Comparison of ENCODE assay signal across 23 cellular contexts in genomic region chrX:8033175-8033574, GRCh38.
DNase-seq lines count a peak whose midpoint lies in the region; ATAC-seq and TF ChIP-seq lines count a peak whose summit lies in the region.
"Had no signal": no experiment of that assay in that cellular context is flagged by ENCODE, and none has a peak within 500 bp of the region (broad histone marks: within the 10 kb centered on the region; RNA-seq: fewer than 3 reads in every experiment).

No MANE protein-coding gene starts in this region.

- no peak overlapping the region for H3K9ac ChIP-seq in neural progenitor cell
- H3K9ac ChIP-seq: KMS-11 had no signal

- intact Hi-C loops in CD8-positive, alpha-beta T cell (cut with DNase I, micrococcal nuclease), result no loop called here

- no peak for TF ChIP-seq EP300 in gastroesophageal sphincter (IDR thresholded peaks at IDR 0.05)

- H3K4me3 ChIP-seq in neural progenitor cell, result no peak overlapping the region
- H3K4me3 ChIP-seq in CD8-positive, alpha-beta T cell (ENCODE audit: low read depth, low read length), result no peak overlapping the region
- no peak overlapping the region for H3K4me3 ChIP-seq in gastroesophageal sphincter
- H3K4me3 ChIP-seq: SK-N-MC had no signal

- H3K27ac ChIP-seq in neural progenitor cell (no peak overlapping the region), gastroesophageal sphincter (no peak overlapping the region)
- no peak overlapping the region for H3K27ac ChIP-seq in CD8-positive, alpha-beta T cell (ENCODE audit: low read depth, low read length)
- H3K27ac ChIP-seq: C4-2B, KMS-11, RWPE1, SK-N-MC had no signal

- H3K27me3 ChIP-seq in neural progenitor cell (no peaks in the 10 kb centered on the region), gastroesophageal sphincter (no peaks in the 10 kb centered on the region)
- H3K27me3 ChIP-seq in CD8-positive, alpha-beta T cell (ENCODE audit: insufficient read depth, low read length), result no peaks in the 10 kb centered on the region

- H3K79me2 ChIP-seq in neural progenitor cell (ENCODE audit: low read depth), result no peaks in the 10 kb centered on the region

- TF ChIP-seq CTCF in neural progenitor cell (IDR thresholded peaks at IDR 0.05) (no peak), gastroesophageal sphincter (IDR thresholded peaks at IDR 0.05) (no peak)
- TF ChIP-seq CTCF in CD8-positive, alpha-beta T cell (IDR thresholded peaks at IDR 0.05), result no peak

- POLR2A ChIA-PET in CD8-positive, alpha-beta T cell (lab: Charles Lee), result no interaction called here

- peaks cover 15% of the 10 kb centered on the region for H3K4me1 Mint-ChIP-seq in neural progenitor cell
- H3K4me1 Mint-ChIP-seq in CD8-positive, alpha-beta T cell (ENCODE audit: low read depth), result peaks cover 12% of the 10 kb centered on the region

- peak overlapping the region; percentile 13 for H3K27ac Mint-ChIP-seq in neural progenitor cell
- no peak overlapping the region for H3K27ac Mint-ChIP-seq in CD8-positive, alpha-beta T cell

- no peaks in the 10 kb centered on the region for H4K20me1 ChIP-seq in neural progenitor cell (ENCODE audit: low read depth)

- H3K36me3 Mint-ChIP-seq in neural progenitor cell, result no peaks in the 10 kb centered on the region
- H3K36me3 Mint-ChIP-seq in CD8-positive, alpha-beta T cell, result no peaks in the 10 kb centered on the region

- H3K27me3 Mint-ChIP-seq in neural progenitor cell (ENCODE audit: insufficient read depth, low read depth), result peaks cover 7% of the 10 kb centered on the region
- H3K27me3 Mint-ChIP-seq in CD8-positive, alpha-beta T cell (ENCODE audit: low read depth), result no peaks in the 10 kb centered on the region

- no peaks in the 10 kb centered on the region for H3K9me3 Mint-ChIP-seq in neural progenitor cell
- no peaks in the 10 kb centered on the region for H3K9me3 Mint-ChIP-seq in CD8-positive, alpha-beta T cell

- 83% methylated on average over 4 of the region's 4 CpGs; no CpG with 5 or more reads in 1 of the 2 donors for WGBS in gastroesophageal sphincter (ENCODE audit: low coverage in 1 of 2), 2 donors

- no peak for TF ChIP-seq POLR2A in gastroesophageal sphincter (IDR thresholded peaks at IDR 0.05)

- peak; percentile 3 for DNase-seq in DMS79 treated with DMSO at 0.1 percent for 48 hours (lab: John Stamatoyannopoulos, UW)
- no peak for DNase-seq in DMS79 (lab: John Stamatoyannopoulos, UW)
- DNase-seq in glomerular visceral epithelial cell (ENCODE audit: extremely low spot score), result peak; percentile 1
- no peak for DNase-seq in neural progenitor cell (ENCODE audit: low spot score)
- DNase-seq in CD8-positive, alpha-beta T cell, result no peak
- DNase-seq: 8988T; AML-193; GOT3; HCEC 1CT; IMR-90; NCI-H1105; NCI-H1694 treated with DMSO at 0.1 percent for 48 hours; NCI-H774; NK-92 treated with Interleukin-12 subunit alpha and Interleukin-12 subunit beta, amount 100 ng/mL, for 24 hours; SHP77 treated with DMSO at 0.1 percent for 48 hours; SW 1271 had no signal

- H3K9me3 ChIP-seq in neural progenitor cell (ENCODE audit: low read depth) (no peaks in the 10 kb centered on the region), gastroesophageal sphincter (no peaks in the 10 kb centered on the region)
- H3K9me3 ChIP-seq in CD8-positive, alpha-beta T cell (ENCODE audit: low read length), result no peaks in the 10 kb centered on the region

- ATAC-seq in GM18868 (IDR thresholded peaks at IDR 0.05; ENCODE audit: unreplicated experiment), result peak; percentile 45
- no peak for ATAC-seq in GM19455 (IDR thresholded peaks at IDR 0.05; ENCODE audit: unreplicated experiment)
- ATAC-seq in CD8-positive, alpha-beta T cell, result no peak
- no peak for ATAC-seq in gastroesophageal sphincter

- no peaks in the 10 kb centered on the region for H3F3A ChIP-seq in neural progenitor cell (ENCODE audit: low read depth)

- H3K36me3 ChIP-seq in neural progenitor cell (no peaks in the 10 kb centered on the region), gastroesophageal sphincter (no peaks in the 10 kb centered on the region)
- no peaks in the 10 kb centered on the region for H3K36me3 ChIP-seq in CD8-positive, alpha-beta T cell (ENCODE audit: insufficient read depth, low read length)

- peak overlapping the region; percentile 13 for H3K4me3 Mint-ChIP-seq in neural progenitor cell
- H3K4me3 Mint-ChIP-seq in CD8-positive, alpha-beta T cell, result no peak overlapping the region

- no peak overlapping the region for H2AFZ ChIP-seq in neural progenitor cell (replicated peaks)

- H3K4me1 ChIP-seq in neural progenitor cell (peaks cover 5% of the 10 kb centered on the region), gastroesophageal sphincter (no peaks in the 10 kb centered on the region)
- peaks cover 3% of the 10 kb centered on the region for H3K4me1 ChIP-seq in CD8-positive, alpha-beta T cell (ENCODE audit: insufficient read depth, low read length)

- H3K4me2 ChIP-seq in neural progenitor cell, result no peak overlapping the region
- H3K4me2 ChIP-seq: KMS-11 had no signal

- CTCF ChIA-PET in CD8-positive, alpha-beta T cell (lab: Charles Lee), result no interaction called here

Comparison
In these comparisons a context has a peak if more than half of its experiments do, and no peak if none do; other contexts are left out.
1. DNase-seq: peak in DMS79 treated with DMSO at 0.1 percent for 48 hours (single experiment) and glomerular visceral epithelial cell (single experiment); none in DMS79 (single experiment), neural progenitor cell (single experiment) and CD8-positive, alpha-beta T cell (0 of 7).